Comparison of ENCODE assay signal across 2 cellular contexts in genomic region chr3:160196511-160197104, GRCh38.
TF ChIP-seq lines count a peak whose summit lies in the region.

No MANE protein-coding gene starts in this region.

TF ChIP-seq in GM23338, 12 proteins besides CTCF, POLR2A, EP300 and RAD21:
- no peak for TF ChIP-seq JUNB (IDR thresholded peaks at IDR 0.05; ENCODE audit: unreplicated experiment)
- TF ChIP-seq ZNF462 (CRISPR knock-in tag; IDR thresholded peaks at IDR 0.05), result no peak
- no peak for TF ChIP-seq POLR2AphosphoS5 (IDR thresholded peaks at IDR 0.05; ENCODE audit: low read depth)

TF ChIP-seq in H1, 55 proteins besides CTCF, POLR2A, EP300 and RAD21:
- TF ChIP-seq YY1 (IDR thresholded peaks at IDR 0.05; ENCODE audit: low read depth, low read length) (no peak), JUN (IDR thresholded peaks at IDR 0.05; ENCODE audit: low read depth, low read length) (no peak), RXRA (IDR thresholded peaks at IDR 0.05; ENCODE audit: insufficient read depth, low read depth, low read length) (no peak), PHF8 (conservative IDR thresholded peaks at IDR 0.05; ENCODE audit: low read depth, low read length) (no peak), RBBP5 (IDR thresholded peaks at IDR 0.05; ENCODE audit: borderline replicate concordance, low read depth, low read length) (no peak), KDM5A (IDR thresholded peaks at IDR 0.05; ENCODE audit: low read length) (no peak), MAFK (IDR thresholded peaks at IDR 0.05; ENCODE audit: low read depth, low read length) (no peak), SAP30 (IDR thresholded peaks at IDR 0.05; ENCODE audit: insufficient read depth, insufficient replicate concordance, low read length) (no peak), JUND (IDR thresholded peaks at IDR 0.05; ENCODE audit: low read length) (no peak), HDAC2 (IDR thresholded peaks at IDR 0.05; ENCODE audit: borderline replicate concordance in 1 of 2, low read depth in 2 of 2, low read length in 2 of 2) (no peak), TAF1 (IDR thresholded peaks at IDR 0.05; ENCODE audit: low read depth, low read length) (no peak)
- TF ChIP-seq, protein P1, sequence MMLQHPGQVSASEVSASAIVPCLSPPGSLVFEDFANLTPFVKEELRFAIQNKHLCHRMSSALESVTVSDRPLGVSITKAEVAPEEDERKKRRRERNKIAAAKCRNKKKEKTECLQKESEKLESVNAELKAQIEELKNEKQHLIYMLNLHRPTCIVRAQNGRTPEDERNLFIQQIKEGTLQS (IDR thresholded peaks at IDR 0.05; ENCODE audit: insufficient read depth, low read depth, low read length), result no peak
